Comparison of ENCODE assay signal across 1 cellular context in genomic region chr7:53191296-53191695, GRCh38.
TF ChIP-seq lines count a peak whose summit lies in the region.

No MANE protein-coding gene starts in this region.

TF ChIP-seq in GM23338, 12 proteins besides CTCF, POLR2A, EP300 and RAD21 (continued from another document):
- TF ChIP-seq ETS1 (IDR thresholded peaks at IDR 0.05) (no peak), EZH2 (IDR thresholded peaks at IDR 0.05; ENCODE audit: low read depth, unreplicated experiment) (no peak), EZH2phosphoT487 (IDR thresholded peaks at IDR 0.05; ENCODE audit: unreplicated experiment) (no peak), POLR2AphosphoS5 (IDR thresholded peaks at IDR 0.05; ENCODE audit: low read depth) (no peak), ZNF114 (CRISPR knock-in tag; IDR thresholded peaks at IDR 0.05) (no peak), STAT1 (IDR thresholded peaks at IDR 0.05; ENCODE audit: unreplicated experiment) (no peak), ZNF331 (CRISPR knock-in tag; IDR thresholded peaks at IDR 0.05; ENCODE audit: low read depth) (no peak), REST (IDR thresholded peaks at IDR 0.05; ENCODE audit: unreplicated experiment) (no peak)
